In genomic region chr4:190120108-190120507, GRCh38 we compare ENCODE assay signal across 14 cellular contexts. TPM values are rescaled to one million over a fixed set of nuclear protein-coding genes. Genes with fewer than 3 reads are reported as not detected.
DNase-seq lines count a peak whose midpoint lies in the region; ATAC-seq and TF ChIP-seq lines count a peak whose summit lies in the region.
"Not testable (repeated sequence)": the region's sequence is repeated elsewhere in the genome, so short reads cannot be mapped to it uniquely, and the experiment has no call there.
"Had no signal": no experiment of that assay in that cellular context is flagged by ENCODE, and none has a peak within 500 bp of the region (broad histone marks: within the 10 kb centered on the region; RNA-seq: fewer than 3 reads in every experiment).

No MANE protein-coding gene starts in this region.

- POLR2A ChIA-PET in HEK293 (lab: Yijun Ruan, JAX); activated B cell treated with CpG ODN at 0.5 μM for 24 hours (lab: Charles Lee): not testable (repeated sequence)

- CTCF ChIA-PET in HEK293 (lab: Yijun Ruan, JAX), result interaction anchor here (1.2 kb wide), 1 partner anchor 9 kb away, joined by 9 read pairs; no protein-coding TSS in a partner anchor
- CTCF ChIA-PET in activated B cell treated with CpG ODN at 0.5 μM for 24 hours (lab: Charles Lee), result not testable (repeated sequence)

- H3K9me3 ChIP-seq in HEK293 (ENCODE audit: control insufficient read depth, insufficient read depth, low read depth, low read length); body of pancreas; left lung: not testable (repeated sequence)

- H3K36me3 ChIP-seq in GM06990 (ENCODE audit: control insufficient read depth, insufficient read depth, low read length); HEK293 (ENCODE audit: control insufficient read depth in 2 of 2, insufficient read depth in 1 of 2, low read length in 2 of 2); body of pancreas (replicated peaks in 1 of 2; ENCODE audit: insufficient read depth in 1 of 2, low read depth in 2 of 2); left lung: not testable (repeated sequence)

- not testable (repeated sequence) for H3K4me1 ChIP-seq in HEK293 (ENCODE audit: control insufficient read depth, insufficient read depth, low read length); body of pancreas; left lung

- H3K27me3 ChIP-seq in GM06990 (replicated peaks; ENCODE audit: control insufficient read depth, insufficient read depth, low read length); body of pancreas; left lung: not testable (repeated sequence)

- not testable (repeated sequence) for H3K4me3 Mint-ChIP-seq in activated B cell treated with CpG ODN at 0.5 μM for 24 hours; stimulated activated naive B cell treated with anti-CD40 and anti-IgM and Interleukin-4, amounts not matched to agents 10 μg/mL and 1 μg/mL and 100 μg/mL, for 72 hours

- TF ChIP-seq CTCF in GM06990 (IDR thresholded peaks at IDR 0.05; ENCODE audit: insufficient read depth, low read length, poor library complexity, severe bottlenecking), result peak; percentile 40
- not testable (repeated sequence) for TF ChIP-seq CTCF in HEK293 (tag by site-specific recombination; IDR thresholded peaks at IDR 0.05); activated B cell treated with CpG ODN at 0.5 μM for 24 hours (IDR thresholded peaks at IDR 0.05); left lung (IDR thresholded peaks at IDR 0.05)
- peak in 1 of 7 experiments; percentile 38 for TF ChIP-seq CTCF in body of pancreas (IDR thresholded peaks at IDR 0.05)

- 57 to 63% methylated on average over 5 to 9 of the region's 14 CpGs for WGBS in body of pancreas, 2 donors

- intact Hi-C loops in activated B cell treated with CpG ODN at 0.5 μM for 24 hours (cut with micrococcal nuclease); body of pancreas (cut with DNase I); left lung (cut with DNase I): not testable (repeated sequence)

- H3K4me3 ChIP-seq in GM06990 (replicated peaks; ENCODE audit: low read depth, low read length); HEK293 (ENCODE audit: low read depth, low read length); body of pancreas; left lung: not testable (repeated sequence)

- H3K9me3 Mint-ChIP-seq in activated B cell treated with CpG ODN at 0.5 μM for 24 hours; stimulated activated naive B cell treated with anti-CD40 and anti-IgM and Interleukin-4, amounts not matched to agents 10 μg/mL and 1 μg/mL and 100 μg/mL, for 72 hours: not testable (repeated sequence)

- not testable (repeated sequence) for H3K27ac ChIP-seq in HEK293 (ENCODE audit: extremely low read depth, low read depth, low read length); body of pancreas; left lung

- not testable (repeated sequence) for H3K27ac Mint-ChIP-seq in activated B cell treated with CpG ODN at 0.5 μM for 24 hours; stimulated activated naive B cell treated with anti-CD40 and anti-IgM and Interleukin-4, amounts not matched to agents 10 μg/mL and 1 μg/mL and 100 μg/mL, for 72 hours

- DNase-seq in GM06990 (ENCODE audit: extremely low read depth, insufficient read length) (peak; percentile 28), body of pancreas (peak in 1 of 4 donors; percentile 38)
- DNase-seq in activated B cell treated with CpG ODN at 0.5 μM for 24 hours; left lung; stimulated activated naive B cell treated with anti-CD40 and anti-IgM and Interleukin-4, amounts not matched to agents 10 μg/mL and 1 μg/mL and 100 μg/mL, for 72 hours: not testable (repeated sequence)

- not testable (repeated sequence) for H3K36me3 Mint-ChIP-seq in activated B cell treated with CpG ODN at 0.5 μM for 24 hours (ENCODE audit: low read depth); stimulated activated naive B cell treated with anti-CD40 and anti-IgM and Interleukin-4, amounts not matched to agents 10 μg/mL and 1 μg/mL and 100 μg/mL, for 72 hours

- TF ChIP-seq POLR2A in body of pancreas (IDR thresholded peaks at IDR 0.05), result not testable (repeated sequence)

- H3K27me3 Mint-ChIP-seq in activated B cell treated with CpG ODN at 0.5 μM for 24 hours; stimulated activated naive B cell treated with anti-CD40 and anti-IgM and Interleukin-4, amounts not matched to agents 10 μg/mL and 1 μg/mL and 100 μg/mL, for 72 hours: not testable (repeated sequence)

- not testable (repeated sequence) for H3K4me1 Mint-ChIP-seq in activated B cell treated with CpG ODN at 0.5 μM for 24 hours; stimulated activated naive B cell treated with anti-CD40 and anti-IgM and Interleukin-4, amounts not matched to agents 10 μg/mL and 1 μg/mL and 100 μg/mL, for 72 hours

- ATAC-seq in GM19452 (IDR thresholded peaks at IDR 0.05; ENCODE audit: unreplicated experiment), result peak; percentile 41
- ATAC-seq in HG03565 (IDR thresholded peaks at IDR 0.05; ENCODE audit: unreplicated experiment), result peak; percentile 53
- ATAC-seq in activated B cell treated with CpG ODN at 0.5 μM for 24 hours (ENCODE audit: low read depth), result peak; percentile 50
- ATAC-seq in body of pancreas, result peak; percentile 54
- ATAC-seq in left lung, result peak; percentile 11
- ATAC-seq in stimulated activated naive B cell treated with anti-CD40 and anti-IgM and Interleukin-4, amounts not matched to agents 10 μg/mL and 1 μg/mL and 100 μg/mL, for 72 hours (replicated peaks), result peak; percentile 21 to 85

TF ChIP-seq in HEK293, 187 proteins besides CTCF, POLR2A, EP300 and RAD21:
- TF ChIP-seq SETDB1 (IDR thresholded peaks at IDR 0.05; ENCODE audit: insufficient read length, low read length), result peak; percentile 43

RNA-seq across cellular contexts. Expression of gene DUX4, which starts 53.5 kb away (rescaled TPM):
- total RNA-seq in activated B cell treated with CpG ODN at 0.5 μM for 24 hours (not detected in 2 replicates), body of pancreas (not detected), left lung (not detected)
- total RNA-seq: activated CD4-positive, alpha-beta T cell treated with anti-CD3 and anti-CD28 coated beads, Interleukin-2, amount 10 ng/mL, durations not matched to agents 24 days and 14 days; adrenal gland; Calu3; liver; prostate gland; vagina had no signal

RNA-seq across cellular contexts. Expression of gene DBET, which starts 55.8 kb away (rescaled TPM):
- total RNA-seq in activated B cell treated with CpG ODN at 0.5 μM for 24 hours (not detected in 2 replicates), body of pancreas (not detected), left lung (under 1 TPM; 0.10 to 0.12 TPM)
- total RNA-seq: activated CD4-positive, alpha-beta T cell treated with anti-CD3 and anti-CD28 coated beads, Interleukin-2, amount 10 ng/mL, durations not matched to agents 24 days and 14 days; adrenal gland; Calu3; liver; vagina had no signal
